In the genomic region with DNA sequence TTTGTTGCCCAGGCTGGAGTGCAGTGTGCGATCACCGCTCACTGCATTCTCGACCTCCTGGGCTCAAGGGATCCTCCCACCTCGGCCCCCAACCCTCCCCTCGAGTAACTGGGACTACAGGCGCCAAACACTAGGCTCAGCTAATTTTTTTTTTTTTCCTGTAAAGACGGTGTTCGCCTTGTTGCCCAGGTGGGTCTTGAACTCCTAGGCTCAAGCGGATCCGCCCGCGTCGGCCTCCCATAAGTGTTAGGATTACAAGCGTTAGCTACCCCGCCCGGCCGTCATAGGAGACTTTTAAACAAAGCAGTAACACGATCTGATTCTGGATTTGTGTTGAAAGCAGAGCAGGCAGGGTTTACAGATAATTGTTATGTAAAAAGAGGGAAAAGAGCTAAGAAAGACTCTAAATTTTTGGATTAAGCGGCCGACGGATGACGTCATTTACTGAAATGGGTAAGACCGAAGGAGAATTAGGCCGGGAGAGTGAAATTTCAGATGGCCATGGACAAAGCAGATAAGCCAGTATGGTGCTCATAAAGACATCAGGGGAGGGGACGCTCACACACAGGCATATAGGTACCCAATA, we compare ENCODE assay signal across 8 cellular contexts. TPM values are rescaled to one million over a fixed set of nuclear protein-coding genes. Genes with fewer than 3 reads are reported as not detected.
DNase-seq lines count a peak whose midpoint lies in the region; ATAC-seq, FAIRE-seq and TF ChIP-seq lines count a peak whose summit lies in the region.

No MANE protein-coding gene starts in this region.

- H3K27ac Mint-ChIP-seq in glutamatergic neuron (ENCODE audit: unreplicated experiment) (peak overlapping the region; percentile 100), osteocyte (ENCODE audit: unreplicated experiment) (peak overlapping the region; percentile 99)

- ATAC-seq in A549, result peak; percentile 22 to 28
- peak; percentile 6 for ATAC-seq in GM18858 (IDR thresholded peaks at IDR 0.05; ENCODE audit: unreplicated experiment)
- peak; percentile 8 for ATAC-seq in HG03064 (IDR thresholded peaks at IDR 0.05; ENCODE audit: low read depth, unreplicated experiment)

- peak overlapping the region; percentile 100 for H3K4me3 Mint-ChIP-seq in glutamatergic neuron (ENCODE audit: unreplicated experiment)
- peak overlapping the region; percentile 94 for H3K4me3 Mint-ChIP-seq in osteocyte (ENCODE audit: unreplicated experiment)

- CTCF ChIA-PET in A549 (lab: Yijun Ruan, JAX), result interaction anchor here (0.7 to 2.7 kb wide), 9 partner anchors 11 to 339 kb away, joined by 3 to 9 read pairs (median 3); no protein-coding TSS in a partner anchor

- H3K4me1 ChIP-seq in A549, result peaks cover 31% of the 10 kb centered on the region

- POLR2A ChIA-PET in A549 (lab: Yijun Ruan, JAX), result interaction anchor here (0.6 to 2.2 kb wide), 23 partner anchors 8 to 1241 kb away, joined by 3 to 22 read pairs (median 5); a partner anchor contains a TSS

- H3K4me2 ChIP-seq in A549, result peak overlapping the region; percentile 71

- H3K36me3 Mint-ChIP-seq in glutamatergic neuron (ENCODE audit: unreplicated experiment), result no peaks in the 10 kb centered on the region
- H3K36me3 Mint-ChIP-seq in osteocyte (ENCODE audit: unreplicated experiment), result peaks cover 2% of the 10 kb centered on the region

- no peak for TF ChIP-seq CTCF in A549 (IDR thresholded peaks at IDR 0.05)
- TF ChIP-seq CTCF in glutamatergic neuron (IDR thresholded peaks at IDR 0.05; ENCODE audit: partially characterized antibody, unreplicated experiment), result no peak
- no peak for TF ChIP-seq CTCF in osteocyte (IDR thresholded peaks at IDR 0.05)

- H3K4me1 Mint-ChIP-seq in glutamatergic neuron (ENCODE audit: low read depth, unreplicated experiment), result peaks cover 20% of the 10 kb centered on the region
- peaks cover 33% of the 10 kb centered on the region for H3K4me1 Mint-ChIP-seq in osteocyte (ENCODE audit: unreplicated experiment)

- H3K9me3 ChIP-seq in A549, result no peaks in the 10 kb centered on the region

- 1% methylated on average over 25 of the region's 25 CpGs for WGBS in A549 (ENCODE audit: missing lambda C conversion rate)

- no peak for FAIRE-seq in A549 (lab: Jason Lieb, UNC)

- peak overlapping the region; percentile 96 for H3K4me3 ChIP-seq in A549

- H3K27ac ChIP-seq in A549, result peak overlapping the region; percentile 93 to 96

- no peak for TF ChIP-seq EP300 in A549 (IDR thresholded peaks at IDR 0.05)

- peaks cover 15% of the 10 kb centered on the region for H3K9me3 Mint-ChIP-seq in glutamatergic neuron (ENCODE audit: unreplicated experiment)
- no peaks in the 10 kb centered on the region for H3K9me3 Mint-ChIP-seq in osteocyte (ENCODE audit: unreplicated experiment)

- DNase-seq in A549 (ENCODE audit: low read depth in 1 of 2, low spot score in 1 of 2) (no peak), NCI-H524 (lab: John Stamatoyannopoulos, UW) (peak; percentile 71 to 79), activated gamma-delta T cell (lab: John Stamatoyannopoulos, UW) (peak; percentile 2), glutamatergic neuron (peak; percentile 42), osteocyte (ENCODE audit: extremely low spot score, unreplicated experiment) (no peak), KG1 (lab: John Stamatoyannopoulos, UW) (no peak)

- no peak for TF ChIP-seq RAD21 in A549 (conservative IDR thresholded peaks at IDR 0.05 in 1 of 2, IDR thresholded peaks at IDR 0.05 in 1 of 2)

- TF ChIP-seq POLR2A in A549 (IDR thresholded peaks at IDR 0.05; ENCODE audit: low read length), result no peak

- peaks cover 4% of the 10 kb centered on the region for H3K27me3 Mint-ChIP-seq in glutamatergic neuron (ENCODE audit: unreplicated experiment)
- H3K27me3 Mint-ChIP-seq in osteocyte (ENCODE audit: unreplicated experiment), result no peaks in the 10 kb centered on the region

TF ChIP-seq in A549, 52 proteins besides CTCF, POLR2A, EP300 and RAD21:
- TF ChIP-seq SREBF2 (IDR thresholded peaks at IDR 0.05), result no peak
- TF ChIP-seq, protein P1, sequence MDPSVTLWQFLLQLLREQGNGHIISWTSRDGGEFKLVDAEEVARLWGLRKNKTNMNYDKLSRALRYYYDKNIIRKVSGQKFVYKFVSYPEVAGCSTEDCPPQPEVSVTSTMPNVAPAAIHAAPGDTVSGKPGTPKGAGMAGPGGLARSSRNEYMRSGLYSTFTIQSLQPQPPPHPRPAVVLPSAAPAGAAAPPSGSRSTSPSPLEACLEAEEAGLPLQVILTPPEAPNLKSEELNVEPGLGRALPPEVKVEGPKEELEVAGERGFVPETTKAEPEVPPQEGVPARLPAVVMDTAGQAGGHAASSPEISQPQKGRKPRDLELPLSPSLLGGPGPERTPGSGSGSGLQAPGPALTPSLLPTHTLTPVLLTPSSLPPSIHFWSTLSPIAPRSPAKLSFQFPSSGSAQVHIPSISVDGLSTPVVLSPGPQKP (IDR thresholded peaks at IDR 0.05; ENCODE audit: low read depth, low read length), result no peak
- TF ChIP-seq ZSCAN20 (CRISPR knock-in tag; IDR thresholded peaks at IDR 0.05), result no peak
- TF ChIP-seq FOSL2 (IDR thresholded peaks at IDR 0.05), result no peak
- peak; percentile 81 for TF ChIP-seq FOSL2 (CRISPR knock-in tag; IDR thresholded peaks at IDR 0.05)
- no peak for TF ChIP-seq HOXB5 (CRISPR knock-in tag; IDR thresholded peaks at IDR 0.05)
- TF ChIP-seq CBX8 (IDR thresholded peaks at IDR 0.05), result no peak
- TF ChIP-seq CBX2 (IDR thresholded peaks at IDR 0.05; ENCODE audit: borderline replicate concordance, low read depth), result no peak
- no peak for TF ChIP-seq JUN (IDR thresholded peaks at IDR 0.05)
- no peak for TF ChIP-seq MAZ (IDR thresholded peaks at IDR 0.05; ENCODE audit: borderline replicate concordance, low read depth, low read length)
- TF ChIP-seq CEBPB (IDR thresholded peaks at IDR 0.05), result no peak
- 0 out of 2 replicates have a peak, but pooled peaks have one; percentile 56 for TF ChIP-seq TP53 (CRISPR knock-in tag; IDR thresholded peaks at IDR 0.05)

RNA-seq across cellular contexts. Expression of a gene that starts 0.7 kb away (rescaled TPM):
- polyA plus RNA-seq in A549 (2011; rRNA removed) (33.3 and 37.4 TPM in 2 replicates), A549 (2017; fragmentation: RNase III; extraction: RNeasy Plus Mini Kit Qiagen cat#74134 plus additional on column Dnase treatment) (11.4 to 12.6 TPM (median 12.0 TPM) in 3 replicates)
- 7.0 and 9.2 TPM in 2 replicates for polyA plus RNA-seq in A549 (2012; cell fraction: cytosol; rRNA removed)
- 21.2 and 32.3 TPM in 2 replicates for polyA plus RNA-seq in A549 (2012; cell fraction: nucleus; rRNA removed)
- polyA minus RNA-seq in A549 (2011; rRNA and poly(A)+ RNA removed), result 24.3 and 31.4 TPM in 2 replicates
- total RNA-seq in glutamatergic neuron (ENCODE audit: unreplicated experiment) (60.9 TPM), osteocyte (23.3 and 28.4 TPM in 2 replicates)

RNA-seq across cellular contexts. Expression of a gene that starts 1.1 kb away (rescaled TPM):
- 43.4 and 48.2 TPM in 2 replicates for polyA plus RNA-seq in A549 (2011; rRNA removed)
- polyA plus RNA-seq in A549 (2012; cell fraction: cytosol; rRNA removed), result 12.7 and 13.3 TPM in 2 replicates
- 13.6 and 18.0 TPM in 2 replicates for polyA plus RNA-seq in A549 (2012; cell fraction: nucleus; rRNA removed)
- 31.8 to 37.8 TPM (median 36.6 TPM) in 3 replicates for polyA plus RNA-seq in A549 (2017; fragmentation: RNase III; extraction: RNeasy Plus Mini Kit Qiagen cat#74134 plus additional on column Dnase treatment)
- polyA minus RNA-seq in A549 (2011; rRNA and poly(A)+ RNA removed), result 23.9 and 28.1 TPM in 2 replicates
- total RNA-seq in glutamatergic neuron (ENCODE audit: unreplicated experiment), result 52.1 TPM
- total RNA-seq in osteocyte, result 34.9 and 42.2 TPM in 2 replicates

Comparison
In these comparisons a context has a peak if more than half of its experiments do, and no peak if none do; other contexts are left out.
1. DNase-seq: peak in NCI-H524 (2 of 2), activated gamma-delta T cell (single experiment) and glutamatergic neuron (single experiment); none in A549 (0 of 2), osteocyte (single experiment) and KG1 (single experiment).
2. Peak in every context shown above with its lines, with median percentiles within 50 percentile points of each other: ATAC-seq.